ENCODE assay signal across 8 cellular contexts in genomic region chr12:93767524-93767863, GRCh38.
DNase-seq lines count a peak whose midpoint lies in the region; ATAC-seq and TF ChIP-seq lines count a peak whose summit lies in the region.

No MANE protein-coding gene starts in this region.

- peaks cover 8% of the 10 kb centered on the region for H3K9me3 Mint-ChIP-seq in activated CD4-positive, alpha-beta T cell treated with anti-CD3 and anti-CD28 coated beads, Interleukin-2, amount 10 ng/mL, durations not matched to agents 24 days and 14 days

- H3K36me3 Mint-ChIP-seq in activated CD4-positive, alpha-beta T cell treated with anti-CD3 and anti-CD28 coated beads, Interleukin-2, amount 10 ng/mL, durations not matched to agents 24 days and 14 days (ENCODE audit: low read depth): peaks cover 7% of the 10 kb centered on the region

- no peak overlapping the region; the same call in 1 of the 2 replicates for H3K27ac ChIP-seq in Panc1 (ENCODE audit: low read length)
- H3K27ac ChIP-seq in gastroesophageal sphincter: peak overlapping the region in 3 of 4 donors; percentile 43 to 64 (median 51)
- peak overlapping the region; percentile 0 for H3K27ac ChIP-seq in suprapubic skin

- H3K4me3 Mint-ChIP-seq in activated CD4-positive, alpha-beta T cell treated with anti-CD3 and anti-CD28 coated beads, Interleukin-2, amount 10 ng/mL, durations not matched to agents 24 days and 14 days: peak overlapping the region; percentile 31

- POLR2A ChIA-PET in Panc1 (lab: Charles Lee): no interaction called here

- TF ChIP-seq POLR2A in gastroesophageal sphincter (IDR thresholded peaks at IDR 0.05) (no peak), suprapubic skin (IDR thresholded peaks at IDR 0.05) (no peak)

- no peak overlapping the region for H3K4me3 ChIP-seq in Panc1 (ENCODE audit: low read depth in 2 of 2, low read length in 2 of 2)
- H3K4me3 ChIP-seq in gastroesophageal sphincter: no peak overlapping the region
- no peak overlapping the region for H3K4me3 ChIP-seq in suprapubic skin

- peak; percentile 65 for DNase-seq in activated CD4-positive, alpha-beta T cell treated with anti-CD3 and anti-CD28 coated beads, Interleukin-2, amount 10 ng/mL, durations not matched to agents 24 days and 14 days
- no peak for DNase-seq in activated CD4-positive, alpha-beta T cell treated with anti-CD3 and anti-CD28 coated beads for 1 hour
- no peak for DNase-seq in Panc1 (ENCODE audit: low read depth, low spot score)
- no peak for DNase-seq in suprapubic skin (ENCODE audit: low spot score in 2 of 2)

- H3K27me3 Mint-ChIP-seq in activated CD4-positive, alpha-beta T cell treated with anti-CD3 and anti-CD28 coated beads, Interleukin-2, amount 10 ng/mL, durations not matched to agents 24 days and 14 days: no peaks in the 10 kb centered on the region

- no peak overlapping the region for H3K27ac Mint-ChIP-seq in activated CD4-positive, alpha-beta T cell treated with anti-CD3 and anti-CD28 coated beads, Interleukin-2, amount 10 ng/mL, durations not matched to agents 24 days and 14 days

- TF ChIP-seq CTCF in Panc1 (IDR thresholded peaks at IDR 0.05): peak; percentile 41; the same call in 1 of the 2 replicates
- TF ChIP-seq CTCF in gastroesophageal sphincter (IDR thresholded peaks at IDR 0.05): peak in 1 of 4 experiments; percentile 1
- no peak for TF ChIP-seq CTCF in suprapubic skin (IDR thresholded peaks at IDR 0.05)

- in situ Hi-C loops in Panc1 (cut with HindIII; ENCODE audit: low pct_unique_long_range_greater_than_20kb, low sequenced_read_pairs): no loop called here

- peak; percentile 21 for ATAC-seq in Panc1
- no peak for ATAC-seq in gastroesophageal sphincter
- no peak for ATAC-seq in HG02623 (IDR thresholded peaks at IDR 0.05; ENCODE audit: unreplicated experiment)
- no peak for ATAC-seq in HG03108 (IDR thresholded peaks at IDR 0.05; ENCODE audit: unreplicated experiment)
- no peak for ATAC-seq in HG02970 (IDR thresholded peaks at IDR 0.05; ENCODE audit: low FRiP score, unreplicated experiment)

- intact Hi-C loops in activated CD4-positive, alpha-beta T cell treated with anti-CD3 and anti-CD28 coated beads, Interleukin-2, amount 10 ng/mL, durations not matched to agents 24 days and 14 days (cut with micrococcal nuclease): loop anchor here (1.0 to 5.0 kb wide), 6 partner anchors 17 to 334 kb away; partner anchors contain the start of gene SOCS2
- intact Hi-C loops in Panc1 (cut with micrococcal nuclease; ENCODE audit: unreplicated experiment): loop anchor here (1.0 kb wide), 1 partner anchor 335 kb away; no protein-coding TSS in a partner anchor

- H3K36me3 ChIP-seq in Panc1 (ENCODE audit: control insufficient read depth, insufficient read depth, low read length): no peaks in the 10 kb centered on the region
- no peaks in the 10 kb centered on the region for H3K36me3 ChIP-seq in gastroesophageal sphincter
- no peaks in the 10 kb centered on the region for H3K36me3 ChIP-seq in suprapubic skin

- BruUV-seq in Panc1 (replicated peaks; lab: Mats Ljungman, UMichigan): no TSS peak

- peaks cover 42% of the 10 kb centered on the region for H3K4me1 Mint-ChIP-seq in activated CD4-positive, alpha-beta T cell treated with anti-CD3 and anti-CD28 coated beads, Interleukin-2, amount 10 ng/mL, durations not matched to agents 24 days and 14 days

- H3K27me3 ChIP-seq in Panc1 (ENCODE audit: control insufficient read depth, insufficient read depth, low read length) (no peaks in the 10 kb centered on the region), gastroesophageal sphincter (no peaks in the 10 kb centered on the region), suprapubic skin (no peaks in the 10 kb centered on the region)

- H3K4me1 ChIP-seq in Panc1 (ENCODE audit: control insufficient read depth, insufficient read depth, low read length) (peaks cover 3% of the 10 kb centered on the region), gastroesophageal sphincter (peaks cover 6 to 28% (median 7%) of the 10 kb centered on the region in 3 donors), suprapubic skin (peaks cover 29% of the 10 kb centered on the region)

- H3K9me3 ChIP-seq in Panc1 (ENCODE audit: control insufficient read depth, insufficient read depth, low read depth, low read length) (no peaks in the 10 kb centered on the region), gastroesophageal sphincter (no peaks in the 10 kb centered on the region), suprapubic skin (no peaks in the 10 kb centered on the region)

- CTCF ChIA-PET in Panc1 (lab: Charles Lee): interaction anchor here (0.5 to 4.0 kb wide), 3 partner anchors 17 to 334 kb away, joined by 3 to 33 read pairs (median 5); no protein-coding TSS in a partner anchor

- TF ChIP-seq EP300 in gastroesophageal sphincter (IDR thresholded peaks at IDR 0.05) (no peak), suprapubic skin (IDR thresholded peaks at IDR 0.05) (no peak)
